In genomic region chr18:49520661-49521145, GRCh38 we compare ENCODE assay signal across 11 cellular contexts. TPM values are rescaled to one million over a fixed set of nuclear protein-coding genes. Genes with fewer than 3 reads are reported as not detected.
A peak's percentile ranks its signal among the peaks of the same experiment; 100 is the strongest.
DNase-seq lines count a peak whose midpoint lies in the region; ATAC-seq and TF ChIP-seq lines count a peak whose summit lies in the region.
"Had no signal": no experiment of that assay in that cellular context is flagged by ENCODE, and none has a peak within 500 bp of the region (broad histone marks: within the 10 kb centered on the region; RNA-seq: fewer than 3 reads in every experiment).

No MANE protein-coding gene starts in this region.

- no peak overlapping the region for H3K27ac Mint-ChIP-seq in activated CD4-positive, alpha-beta memory T cell treated with anti-CD3 and anti-CD28 coated beads, Interleukin-2, amount 10 ng/mL, durations not matched to agents 7 days and 5 days

- peak overlapping the region; percentile 25 for H3K27ac ChIP-seq in WERI-Rb-1

- H3K4me1 Mint-ChIP-seq in activated CD4-positive, alpha-beta memory T cell treated with anti-CD3 and anti-CD28 coated beads, Interleukin-2, amount 10 ng/mL, durations not matched to agents 7 days and 5 days, result no peaks in the 10 kb centered on the region

- no peaks in the 10 kb centered on the region for H3K36me3 Mint-ChIP-seq in activated CD4-positive, alpha-beta memory T cell treated with anti-CD3 and anti-CD28 coated beads, Interleukin-2, amount 10 ng/mL, durations not matched to agents 7 days and 5 days (ENCODE audit: low read depth)

- H3K4me3 ChIP-seq in WERI-Rb-1 (ENCODE audit: low read depth, low read length) (no peak overlapping the region), BE2C (ENCODE audit: low read depth, low read length) (no peak overlapping the region)

- H3K4me3 Mint-ChIP-seq in activated CD4-positive, alpha-beta memory T cell treated with anti-CD3 and anti-CD28 coated beads, Interleukin-2, amount 10 ng/mL, durations not matched to agents 7 days and 5 days, result no peak overlapping the region

- H3K9me3 Mint-ChIP-seq in activated CD4-positive, alpha-beta memory T cell treated with anti-CD3 and anti-CD28 coated beads, Interleukin-2, amount 10 ng/mL, durations not matched to agents 7 days and 5 days, result no peaks in the 10 kb centered on the region

- H3K27me3 ChIP-seq in WERI-Rb-1 (ENCODE audit: insufficient read depth, low read depth, severe bottlenecking), result no peaks in the 10 kb centered on the region
- H3K27me3 ChIP-seq in BE2C, result no peaks in the 10 kb centered on the region

- no peaks in the 10 kb centered on the region for H3K36me3 ChIP-seq in WERI-Rb-1
- H3K36me3 ChIP-seq in BE2C, result no peaks in the 10 kb centered on the region

- TF ChIP-seq CTCF in WERI-Rb-1 (IDR thresholded peaks at IDR 0.05; ENCODE audit: low read depth, low read length) (no peak), BE2C (IDR thresholded peaks at IDR 0.05; ENCODE audit: low read depth, low read length) (no peak)

- peak; percentile 0 for DNase-seq in GM04504 (ENCODE audit: low read depth)
- DNase-seq in NCI-H1105 treated with DMSO at 0.1 percent for 48 hours (lab: John Stamatoyannopoulos, UW), result peak; percentile 70
- DNase-seq in WERI-Rb-1, result peak; percentile 76
- DNase-seq in left lobe of liver (ENCODE audit: low spot score), result peak; percentile 0
- no peak for DNase-seq in activated CD4-positive, alpha-beta memory T cell treated with anti-CD3 and anti-CD28 coated beads, Interleukin-2, amount 10 ng/mL, durations not matched to agents 7 days and 5 days
- no peak for DNase-seq in AG08396 (ENCODE audit: low spot score)
- DNase-seq in BE2C, result no peak
- DNase-seq: DND-41, NCI-H2227 treated with DMSO at 0.1 percent for 48 hours had no signal

- no peak for ATAC-seq in left lobe of liver
- ATAC-seq: activated CD4-positive, CD25-positive, alpha-beta regulatory T cell treated with anti-CD3 and anti-CD28 coated beads, Interleukin-2, amount 50 U/mL, for 24 hours had no signal

- peaks cover 4% of the 10 kb centered on the region for H3K27me3 Mint-ChIP-seq in activated CD4-positive, alpha-beta memory T cell treated with anti-CD3 and anti-CD28 coated beads, Interleukin-2, amount 10 ng/mL, durations not matched to agents 7 days and 5 days

- no peaks in the 10 kb centered on the region for H3K4me1 ChIP-seq in BE2C

- H3K9me3 ChIP-seq in WERI-Rb-1 (ENCODE audit: severe bottlenecking) (no peaks in the 10 kb centered on the region), BE2C (no peaks in the 10 kb centered on the region)

- POLR2A ChIA-PET in activated CD4-positive, alpha-beta memory T cell treated with anti-CD3 and anti-CD28 coated beads, Interleukin-2, amount 10 ng/mL, durations not matched to agents 7 days and 5 days (lab: Charles Lee), result no interaction called here

- CTCF ChIA-PET in activated CD4-positive, alpha-beta memory T cell treated with anti-CD3 and anti-CD28 coated beads, Interleukin-2, amount 10 ng/mL, durations not matched to agents 7 days and 5 days (lab: Charles Lee), result no interaction called here

RNA-seq across cellular contexts. Expression of gene RPL17, which starts 28.4 kb away (rescaled TPM):
- total RNA-seq in left lobe of liver, result 418 TPM
- total RNA-seq in activated CD4-positive, alpha-beta memory T cell treated with anti-CD3 and anti-CD28 coated beads, Interleukin-2, amount 10 ng/mL, durations not matched to agents 7 days and 5 days, result 1,000 to 10,000 TPM; 1,460 to 1,462 TPM
- polyA plus RNA-seq in BE2C (2012; ENCODE audit: insufficient read depth, insufficient read length, low read depth), result 674 TPM

RNA-seq across cellular contexts. Expression of gene C18orf32, which starts 33.7 kb away (rescaled TPM):
- total RNA-seq in left lobe of liver, result 30.0 TPM
- 10 to 100 TPM; 31.7 to 33.7 TPM for total RNA-seq in activated CD4-positive, alpha-beta memory T cell treated with anti-CD3 and anti-CD28 coated beads, Interleukin-2, amount 10 ng/mL, durations not matched to agents 7 days and 5 days
- polyA plus RNA-seq in BE2C (2012; ENCODE audit: insufficient read depth, insufficient read length, low read depth), result 30.4 TPM

RNA-seq across cellular contexts. Expression of gene LIPG, which starts 41.2 kb away (rescaled TPM):
- 89.4 TPM for total RNA-seq in left lobe of liver
- not detected for total RNA-seq in activated CD4-positive, alpha-beta memory T cell treated with anti-CD3 and anti-CD28 coated beads, Interleukin-2, amount 10 ng/mL, durations not matched to agents 7 days and 5 days
- not detected for polyA plus RNA-seq in BE2C (2012; ENCODE audit: insufficient read depth, insufficient read length, low read depth)
- total RNA-seq: SK-MEL-5 had no signal

Comparison
In these comparisons a context has a peak if more than half of its experiments do, and no peak if none do; other contexts are left out.
1. DNase-seq: peak in GM04504 (single experiment), NCI-H1105 treated with DMSO at 0.1 percent for 48 hours (single experiment), WERI-Rb-1 (single experiment) and left lobe of liver (single experiment); none in activated CD4-positive, alpha-beta memory T cell treated with anti-CD3 and anti-CD28 coated beads, Interleukin-2, amount 10 ng/mL, durations not matched to agents 7 days and 5 days (single experiment), AG08396 (single experiment) and BE2C (single experiment).
2. RNA of gene LIPG, which starts 41.2 kb away (total RNA-seq): 89.4 TPM in left lobe of liver (single experiment); not detected in activated CD4-positive, alpha-beta memory T cell treated with anti-CD3 and anti-CD28 coated beads, Interleukin-2, amount 10 ng/mL, durations not matched to agents 7 days and 5 days; every median in the first group is over 10 times any median in the second.